ENCODE assay signal across 20 cellular contexts in genomic region chr3:123543950-123544349, GRCh38. TPM values are rescaled to one million over a fixed set of nuclear protein-coding genes. Genes with fewer than 3 reads are reported as not detected.
DNase-seq lines count a peak whose midpoint lies in the region; ATAC-seq and TF ChIP-seq lines count a peak whose summit lies in the region.
"Had no signal": no experiment of that assay in that cellular context is flagged by ENCODE, and none has a peak within 500 bp of the region (broad histone marks: within the 10 kb centered on the region; RNA-seq: fewer than 3 reads in every experiment).

No MANE protein-coding gene starts in this region.

- no peaks in the 10 kb centered on the region for H3K36me3 ChIP-seq in heart right ventricle
- H3K36me3 ChIP-seq in psoas muscle (ENCODE audit: insufficient read depth in 1 of 2, low read depth in 1 of 2): no peaks in the 10 kb centered on the region
- H3K36me3 ChIP-seq: BE2C, HAP-1 had no signal

- no peaks in the 10 kb centered on the region for H3K9me3 ChIP-seq in heart right ventricle
- H3K9me3 ChIP-seq in psoas muscle: no peaks in the 10 kb centered on the region
- H3K9me3 ChIP-seq: BE2C, HAP-1 had no signal

- H3K4me3 ChIP-seq in heart right ventricle (no peak overlapping the region), psoas muscle (no peak overlapping the region)
- H3K4me3 ChIP-seq: GM12878, HAP-1 had no signal

- H3K27ac ChIP-seq in heart right ventricle (no peak overlapping the region), psoas muscle (no peak overlapping the region)

- H3K4me1 Mint-ChIP-seq in chondrocyte (ENCODE audit: low read depth): peaks cover 48% of the 10 kb centered on the region
- H3K4me1 Mint-ChIP-seq in nephron progenitor cell: peaks cover 22% of the 10 kb centered on the region
- H3K4me1 Mint-ChIP-seq in stimulated activated effector memory CD8-positive, alpha-beta T cell treated with anti-CD3 and anti-CD28 coated beads, Interleukin-12 subunit alpha, Interleukin-12 subunit beta, amount 100 ng/mL, for 72 hours: peaks cover 6% of the 10 kb centered on the region

- peaks cover 2% of the 10 kb centered on the region for H3K36me3 Mint-ChIP-seq in chondrocyte (ENCODE audit: low read depth)
- no peaks in the 10 kb centered on the region for H3K36me3 Mint-ChIP-seq in nephron progenitor cell (ENCODE audit: low read depth)
- H3K36me3 Mint-ChIP-seq in stimulated activated effector memory CD8-positive, alpha-beta T cell treated with anti-CD3 and anti-CD28 coated beads, Interleukin-12 subunit alpha, Interleukin-12 subunit beta, amount 100 ng/mL, for 72 hours: peaks cover 11% of the 10 kb centered on the region

- ATAC-seq in left ventricle myocardium superior (peak; percentile 14), heart right ventricle (no peak), psoas muscle (no peak)
- no peak for ATAC-seq in stimulated activated effector memory CD8-positive, alpha-beta T cell treated with anti-CD3 and anti-CD28 coated beads, Interleukin-12 subunit alpha, Interleukin-12 subunit beta, amount 100 ng/mL, for 72 hours
- ATAC-seq: GM12878 had no signal

- no peak overlapping the region for H3K4me3 Mint-ChIP-seq in chondrocyte (ENCODE audit: unreplicated experiment)
- H3K4me3 Mint-ChIP-seq in nephron progenitor cell: peak overlapping the region; percentile 2
- H3K4me3 Mint-ChIP-seq in stimulated activated effector memory CD8-positive, alpha-beta T cell treated with anti-CD3 and anti-CD28 coated beads, Interleukin-12 subunit alpha, Interleukin-12 subunit beta, amount 100 ng/mL, for 72 hours: no peak overlapping the region
- H3K4me3 Mint-ChIP-seq: CD4-positive, CD25-positive, alpha-beta regulatory T cell; CD8-positive, alpha-beta memory T cell had no signal

- DNase-seq in left ventricle myocardium superior (no peak), heart right ventricle (no peak), chondrocyte (ENCODE audit: low spot score) (no peak), nephron progenitor cell (no peak), NCI-H510A (lab: John Stamatoyannopoulos, UW) (no peak), GM19238 (ENCODE audit: insufficient read length, low spot score) (no peak), psoas muscle (no peak)
- no peak for DNase-seq in stimulated activated effector memory CD8-positive, alpha-beta T cell treated with anti-CD3 and anti-CD28 coated beads, Interleukin-12 subunit alpha, Interleukin-12 subunit beta, amount 100 ng/mL, for 72 hours (ENCODE audit: low spot score in 2 of 2)
- DNase-seq: ACHN; BE2C; C1 segment of cervical spinal cord; CD4-positive, CD25-positive, alpha-beta regulatory T cell; CD8-positive, alpha-beta memory T cell; COR-L47; DMS 273 treated with DMSO at 0.1 percent for 48 hours; DMS53; DND-41; EL had no signal

- 45 to 66% methylated on average over 6 of the region's 6 CpGs for WGBS in heart right ventricle, 2 donors
- 87 to 88% (median 88%) methylated on average over 6 of the region's 6 CpGs for WGBS in psoas muscle, 3 donors

- H3K9me3 Mint-ChIP-seq in chondrocyte (ENCODE audit: low read depth) (no peaks in the 10 kb centered on the region), nephron progenitor cell (no peaks in the 10 kb centered on the region)
- H3K9me3 Mint-ChIP-seq in stimulated activated effector memory CD8-positive, alpha-beta T cell treated with anti-CD3 and anti-CD28 coated beads, Interleukin-12 subunit alpha, Interleukin-12 subunit beta, amount 100 ng/mL, for 72 hours: no peaks in the 10 kb centered on the region
- H3K9me3 Mint-ChIP-seq: CD4-positive, CD25-positive, alpha-beta regulatory T cell; CD8-positive, alpha-beta memory T cell had no signal

- TF ChIP-seq CTCF in heart right ventricle (IDR thresholded peaks at IDR 0.05) (no peak), chondrocyte (IDR thresholded peaks at IDR 0.05) (no peak), nephron progenitor cell (IDR thresholded peaks at IDR 0.05) (no peak), psoas muscle (IDR thresholded peaks at IDR 0.05) (no peak)

- no peaks in the 10 kb centered on the region for H3K27me3 Mint-ChIP-seq in chondrocyte (ENCODE audit: low read depth)
- H3K27me3 Mint-ChIP-seq in nephron progenitor cell (ENCODE audit: low read depth, poor library complexity): no peaks in the 10 kb centered on the region
- H3K27me3 Mint-ChIP-seq: CD4-positive, CD25-positive, alpha-beta regulatory T cell; CD8-positive, alpha-beta memory T cell had no signal

- H3K4me1 ChIP-seq in heart right ventricle: peaks cover 0 to 15% (median 5%) of the 10 kb centered on the region in 9 donors
- no peaks in the 10 kb centered on the region for H3K4me1 ChIP-seq in psoas muscle
- H3K4me1 ChIP-seq: BE2C had no signal

- intact Hi-C loops in left ventricle myocardium superior (cut with micrococcal nuclease): no loop called here
- intact Hi-C loops in heart right ventricle (cut with DNase I): loop anchor here in 1 of 10 donors (10.0 kb wide), 1 partner anchor 89 kb away; no protein-coding TSS in a partner anchor
- intact Hi-C loops in psoas muscle (cut with DNase I): no loop called here

- H3K27ac Mint-ChIP-seq in chondrocyte (ENCODE audit: unreplicated experiment): peak overlapping the region; percentile 58
- no peak overlapping the region for H3K27ac Mint-ChIP-seq in nephron progenitor cell
- H3K27ac Mint-ChIP-seq in stimulated activated effector memory CD8-positive, alpha-beta T cell treated with anti-CD3 and anti-CD28 coated beads, Interleukin-12 subunit alpha, Interleukin-12 subunit beta, amount 100 ng/mL, for 72 hours: peak overlapping the region; percentile 9
- H3K27ac Mint-ChIP-seq: CD4-positive, CD25-positive, alpha-beta regulatory T cell had no signal

- H3K27me3 ChIP-seq in heart right ventricle: no peaks in the 10 kb centered on the region
- H3K27me3 ChIP-seq in psoas muscle (ENCODE audit: insufficient read depth in 3 of 3, low read length in 2 of 3): no peaks in the 10 kb centered on the region
- H3K27me3 ChIP-seq: BE2C had no signal

RNA-seq across cellular contexts. Expression of gene HACD2, which starts 40.9 kb away (rescaled TPM):
- total RNA-seq in left ventricle myocardium superior (10.5 TPM), heart right ventricle (10 to 100 TPM in 7 of 10 donors, 1 to 10 TPM in 3; 6.8 to 14.1 (median 11.0) TPM), chondrocyte (78.4 to 106 TPM (median 79.0 TPM) in 3 replicates), psoas muscle (1 to 10 TPM; 3.7 to 6.6 (median 6.1) TPM)
- polyA plus RNA-seq in heart right ventricle (1 to 10 TPM; 7.9 to 8.1 TPM), psoas muscle (1 to 10 TPM; 3.7 to 7.9 (median 5.7) TPM)
